15 cellular contexts compared by ENCODE assay signal in genomic region chr17:83062818-83063671, GRCh38. TPM values are rescaled to one million over a fixed set of nuclear protein-coding genes. Genes with fewer than 3 reads are reported as not detected.
A peak's percentile ranks its signal among the peaks of the same experiment; 100 is the strongest.
DNase-seq lines count a peak whose midpoint lies in the region; ATAC-seq, FAIRE-seq and TF ChIP-seq lines count a peak whose summit lies in the region.
"Had no signal": no experiment of that assay in that cellular context is flagged by ENCODE, and none has a peak within 500 bp of the region (broad histone marks: within the 10 kb centered on the region; RNA-seq: fewer than 3 reads in every experiment).

No MANE protein-coding gene starts in this region.

- no peaks in the 10 kb centered on the region for H3K36me3 ChIP-seq in breast epithelium
- no peaks in the 10 kb centered on the region for H3K36me3 ChIP-seq in colonic mucosa
- H3K36me3 ChIP-seq in upper lobe of right lung: no peaks in the 10 kb centered on the region
- H3K36me3 ChIP-seq: ascending aorta had no signal

- intact Hi-C loops in breast epithelium (cut with DNase I; ENCODE audit: low total_unique reads) (no loop called here), MCF 10A (cut with micrococcal nuclease) (no loop called here), colonic mucosa (cut with DNase I) (no loop called here), natural killer cell (cut with micrococcal nuclease) (no loop called here), upper lobe of right lung (cut with DNase I) (no loop called here)

- POLR2A ChIA-PET in MCF 10A (lab: Yijun Ruan, JAX): interaction anchor here (0.6 kb wide), 2 partner anchors 11 to 57 kb away, joined by 3 read pairs; no protein-coding TSS in a partner anchor

- FAIRE-seq in GM19239 (lab: Jason Lieb, UNC): no peak
- FAIRE-seq: GM12891 had no signal

- peaks cover 5% of the 10 kb centered on the region for H3K4me1 Mint-ChIP-seq in MCF 10A (ENCODE audit: insufficient read depth, unreplicated experiment)
- peaks cover 0 to 4% of the 10 kb centered on the region in 2 donors for H3K4me1 Mint-ChIP-seq in natural killer cell

- TF ChIP-seq POLR2A in breast epithelium (IDR thresholded peaks at IDR 0.05): no peak

- ATAC-seq in natural killer cell: no peak
- ATAC-seq in upper lobe of right lung: no peak

- H3K27me3 Mint-ChIP-seq in MCF 10A (ENCODE audit: insufficient read depth, unreplicated experiment) (no peaks in the 10 kb centered on the region), natural killer cell (ENCODE audit: low read depth in 2 of 2) (no peaks in the 10 kb centered on the region)

- CTCF ChIA-PET in MCF 10A (lab: Yijun Ruan, JAX): interaction anchor here (0.5 to 1.4 kb wide), 4 partner anchors 10 to 568 kb away, joined by 3 to 4 read pairs (median 3); no protein-coding TSS in a partner anchor

- no peaks in the 10 kb centered on the region for H3K36me3 Mint-ChIP-seq in MCF 10A (ENCODE audit: insufficient read depth, unreplicated experiment)
- H3K36me3 Mint-ChIP-seq in natural killer cell: no peaks in the 10 kb centered on the region

- H3K9me3 ChIP-seq in breast epithelium: no peaks in the 10 kb centered on the region
- H3K9me3 ChIP-seq in colonic mucosa: no peaks in the 10 kb centered on the region
- H3K9me3 ChIP-seq in upper lobe of right lung: no peaks in the 10 kb centered on the region
- H3K9me3 ChIP-seq: ascending aorta had no signal

- TF ChIP-seq CTCF in breast epithelium (IDR thresholded peaks at IDR 0.05): no peak
- TF ChIP-seq CTCF in MCF 10A (IDR thresholded peaks at IDR 0.05; ENCODE audit: unreplicated experiment): no peak
- no peak for TF ChIP-seq CTCF in colonic mucosa (IDR thresholded peaks at IDR 0.05)
- TF ChIP-seq CTCF in natural killer cell (IDR thresholded peaks at IDR 0.05): no peak
- TF ChIP-seq CTCF in upper lobe of right lung (IDR thresholded peaks at IDR 0.05): no peak

- H3K27ac ChIP-seq in breast epithelium: no peak overlapping the region
- no peak overlapping the region for H3K27ac ChIP-seq in colonic mucosa
- no peak overlapping the region for H3K27ac ChIP-seq in upper lobe of right lung
- H3K27ac ChIP-seq: ascending aorta, RWPE1 had no signal

- H3K4me1 ChIP-seq in breast epithelium (no peaks in the 10 kb centered on the region), colonic mucosa (no peaks in the 10 kb centered on the region), upper lobe of right lung (peaks cover 6% of the 10 kb centered on the region)

- H3K27ac Mint-ChIP-seq in MCF 10A (ENCODE audit: low read depth, unreplicated experiment) (no peak overlapping the region), natural killer cell (no peak overlapping the region)

- DNase-seq in breast epithelium (ENCODE audit: low spot score in 2 of 2) (peak; percentile 19 to 50), MCF 10A (ENCODE audit: unreplicated experiment) (no peak), colonic mucosa (peak; percentile 18), natural killer cell (peak; percentile 10), upper lobe of right lung (peak; percentile 57), NCI-H1417 treated with DMSO at 0.1 percent for 48 hours (lab: John Stamatoyannopoulos, UW) (no peak), GM19239 (ENCODE audit: insufficient read length, low spot score) (no peak), NCI-H1694 (lab: John Stamatoyannopoulos, UW) (no peak)
- DNase-seq: HCEC 1CT, NCI-H1092, NCI-H524, T-helper 9 cell had no signal

- H3K4me3 Mint-ChIP-seq in MCF 10A (ENCODE audit: unreplicated experiment): no peak overlapping the region
- no peak overlapping the region for H3K4me3 Mint-ChIP-seq in natural killer cell

- H3K4me3 ChIP-seq in breast epithelium (peak overlapping the region in 2 of 3 donors; percentile 17 to 19), colonic mucosa (no peak overlapping the region), upper lobe of right lung (no peak overlapping the region)
- H3K4me3 ChIP-seq: ascending aorta had no signal

- peak overlapping the region in 1 of 2 donors; percentile 15 for H3K9ac ChIP-seq in colonic mucosa (ENCODE audit: low read depth in 2 of 2, low read length in 2 of 2)

- no peaks in the 10 kb centered on the region for H3K27me3 ChIP-seq in breast epithelium
- H3K27me3 ChIP-seq in colonic mucosa: no peaks in the 10 kb centered on the region
- H3K27me3 ChIP-seq in upper lobe of right lung: no peaks in the 10 kb centered on the region
- H3K27me3 ChIP-seq: ascending aorta had no signal

- H3K9me3 Mint-ChIP-seq in MCF 10A (ENCODE audit: unreplicated experiment) (no peaks in the 10 kb centered on the region), natural killer cell (no peaks in the 10 kb centered on the region)

- no TSS peak for BruUV-seq in MCF 10A (replicated peaks; lab: Mats Ljungman, UMichigan)

RNA-seq across cellular contexts. Expression of gene METRNL, which starts 16.4 kb away (rescaled TPM):
- total RNA-seq in breast epithelium (100 to 1,000 TPM in 1 of 3 donors, 10 to 100 TPM in 2; 41.6 to 102 (median 54.1) TPM), MCF 10A (2022) (14.5 and 24.1 TPM in 2 replicates), colonic mucosa (10 to 100 TPM; 84.2 to 87.2 TPM), natural killer cell (100 to 1,000 TPM; 227 to 390 (median 325) TPM), upper lobe of right lung (79.9 TPM)

Comparison
In these comparisons a context has a peak if more than half of its experiments do, and no peak if none do; other contexts are left out.
1. DNase-seq: peak in breast epithelium (2 of 2), colonic mucosa (single experiment), natural killer cell (single experiment) and upper lobe of right lung (single experiment); none in MCF 10A (single experiment), NCI-H1417 treated with DMSO at 0.1 percent for 48 hours (single experiment), GM19239 (single experiment) and NCI-H1694 (single experiment).
2. H3K4me3 ChIP-seq: peak in breast epithelium (2 of 3); none in colonic mucosa (single experiment) and upper lobe of right lung (single experiment).